In genomic region chr19:16436780-16437179, GRCh38 we compare ENCODE assay signal across 12 cellular contexts. TPM values are rescaled to one million over a fixed set of nuclear protein-coding genes. Genes with fewer than 3 reads are reported as not detected.
DNase-seq lines count a peak whose midpoint lies in the region; ATAC-seq and TF ChIP-seq lines count a peak whose summit lies in the region.
"Had no signal": no experiment of that assay in that cellular context is flagged by ENCODE, and none has a peak within 500 bp of the region (broad histone marks: within the 10 kb centered on the region; RNA-seq: fewer than 3 reads in every experiment).

No MANE protein-coding gene starts in this region.

- H3K4me2 ChIP-seq in smooth muscle cell = peak overlapping the region; percentile 57

- peaks cover 6% of the 10 kb centered on the region for H3K4me1 Mint-ChIP-seq in CD8-positive, alpha-beta T cell (ENCODE audit: low read depth)
- peaks cover 4% of the 10 kb centered on the region for H3K4me1 Mint-ChIP-seq in activated CD4-positive, alpha-beta T cell treated with anti-CD3 and anti-CD28 coated beads, Interleukin-2, amount 10 ng/mL, durations not matched to agents 24 days and 14 days

- no peaks in the 10 kb centered on the region for H3K4me1 ChIP-seq in CD8-positive, alpha-beta T cell (ENCODE audit: insufficient read depth, low read length)
- H3K4me1 ChIP-seq in SJSA1 (replicated peaks) (peaks cover 35% of the 10 kb centered on the region), left ventricle myocardium inferior (peaks cover 58% of the 10 kb centered on the region), smooth muscle cell (ENCODE audit: low read depth) (no peaks in the 10 kb centered on the region)

- H3K4me3 ChIP-seq in CD8-positive, alpha-beta T cell (ENCODE audit: low read depth, low read length) = no peak overlapping the region
- no peak overlapping the region for H3K4me3 ChIP-seq in SJSA1
- no peak overlapping the region for H3K4me3 ChIP-seq in left ventricle myocardium inferior
- H3K4me3 ChIP-seq in smooth muscle cell = no peak overlapping the region
- H3K4me3 ChIP-seq in MG63 = no peak overlapping the region
- H3K4me3 ChIP-seq: left lung had no signal

- WGBS in smooth muscle cell (ENCODE audit: low lambda C conversion rate) = 60% methylated on average over 5 of the region's 5 CpGs

- no peak for TF ChIP-seq CTCF in CD8-positive, alpha-beta T cell (IDR thresholded peaks at IDR 0.05)
- TF ChIP-seq CTCF in left ventricle myocardium inferior (IDR thresholded peaks at IDR 0.05; ENCODE audit: borderline replicate concordance) (no peak), smooth muscle cell (IDR thresholded peaks at IDR 0.05; ENCODE audit: borderline replicate concordance, insufficient read depth, poor library complexity, severe bottlenecking) (no peak)

- H3K27ac Mint-ChIP-seq in CD8-positive, alpha-beta T cell = peak overlapping the region; percentile 6
- no peak overlapping the region for H3K27ac Mint-ChIP-seq in activated CD4-positive, alpha-beta T cell treated with anti-CD3 and anti-CD28 coated beads, Interleukin-2, amount 10 ng/mL, durations not matched to agents 24 days and 14 days

- intact Hi-C loops in CD8-positive, alpha-beta T cell (cut with DNase I, micrococcal nuclease) = no loop called here
- intact Hi-C loops in left ventricle myocardium inferior (cut with micrococcal nuclease) = no loop called here
- intact Hi-C loops in activated CD4-positive, alpha-beta T cell treated with anti-CD3 and anti-CD28 coated beads, Interleukin-2, amount 10 ng/mL, durations not matched to agents 24 days and 14 days (cut with micrococcal nuclease) = no loop called here

- H4K20me1 ChIP-seq in smooth muscle cell (ENCODE audit: low read depth) = peaks cover 31% of the 10 kb centered on the region

- ATAC-seq in CD8-positive, alpha-beta T cell = no peak

- H3F3A ChIP-seq in smooth muscle cell (ENCODE audit: low read depth) = peaks cover 19% of the 10 kb centered on the region

- CTCF ChIA-PET in CD8-positive, alpha-beta T cell (lab: Charles Lee) = interaction anchor here (1.1 kb wide), 1 partner anchor 21 kb away, joined by 3 read pairs; no protein-coding TSS in a partner anchor

- H3K9ac ChIP-seq in smooth muscle cell (ENCODE audit: low read depth) = no peak overlapping the region

- H3K27ac ChIP-seq in CD8-positive, alpha-beta T cell (ENCODE audit: low read depth, low read length) = no peak overlapping the region
- H3K27ac ChIP-seq in SJSA1 (peak overlapping the region; percentile 69), left ventricle myocardium inferior (replicated peaks) (peak overlapping the region; percentile 83), smooth muscle cell (ENCODE audit: low read depth) (peak overlapping the region; percentile 83)

- H3K36me3 ChIP-seq in CD8-positive, alpha-beta T cell (ENCODE audit: insufficient read depth, low read length) = peaks cover 33% of the 10 kb centered on the region
- H3K36me3 ChIP-seq in SJSA1 = peaks cover 50% of the 10 kb centered on the region
- peaks cover 80% of the 10 kb centered on the region for H3K36me3 ChIP-seq in left ventricle myocardium inferior
- no peaks in the 10 kb centered on the region for H3K36me3 ChIP-seq in smooth muscle cell (ENCODE audit: low read depth)
- peaks cover 63% of the 10 kb centered on the region for H3K36me3 ChIP-seq in MG63

- H2AFZ ChIP-seq in smooth muscle cell (ENCODE audit: low read depth) = no peak overlapping the region

- no peaks in the 10 kb centered on the region for H3K9me3 Mint-ChIP-seq in CD8-positive, alpha-beta T cell
- H3K9me3 Mint-ChIP-seq in activated CD4-positive, alpha-beta T cell treated with anti-CD3 and anti-CD28 coated beads, Interleukin-2, amount 10 ng/mL, durations not matched to agents 24 days and 14 days = no peaks in the 10 kb centered on the region

- H3K36me3 Mint-ChIP-seq in CD8-positive, alpha-beta T cell = peaks cover 65% of the 10 kb centered on the region
- H3K36me3 Mint-ChIP-seq in activated CD4-positive, alpha-beta T cell treated with anti-CD3 and anti-CD28 coated beads, Interleukin-2, amount 10 ng/mL, durations not matched to agents 24 days and 14 days (ENCODE audit: low read depth) = peaks cover 27% of the 10 kb centered on the region

- H3K27me3 Mint-ChIP-seq in CD8-positive, alpha-beta T cell (ENCODE audit: low read depth) = no peaks in the 10 kb centered on the region
- H3K27me3 Mint-ChIP-seq in activated CD4-positive, alpha-beta T cell treated with anti-CD3 and anti-CD28 coated beads, Interleukin-2, amount 10 ng/mL, durations not matched to agents 24 days and 14 days = no peaks in the 10 kb centered on the region

- POLR2A ChIA-PET in CD8-positive, alpha-beta T cell (lab: Charles Lee) = no interaction called here

- no peaks in the 10 kb centered on the region for H3K79me2 ChIP-seq in smooth muscle cell (ENCODE audit: low read depth)

- H3K27me3 ChIP-seq in CD8-positive, alpha-beta T cell (ENCODE audit: insufficient read depth, low read length) = no peaks in the 10 kb centered on the region
- H3K27me3 ChIP-seq in SJSA1 (replicated peaks) (no peaks in the 10 kb centered on the region), left ventricle myocardium inferior (ENCODE audit: low read depth) (no peaks in the 10 kb centered on the region), smooth muscle cell (ENCODE audit: low read depth) (no peaks in the 10 kb centered on the region), MG63 (no peaks in the 10 kb centered on the region)
- H3K27me3 ChIP-seq: left lung had no signal

- no peak overlapping the region for H3K4me3 Mint-ChIP-seq in CD8-positive, alpha-beta T cell
- H3K4me3 Mint-ChIP-seq in activated CD4-positive, alpha-beta T cell treated with anti-CD3 and anti-CD28 coated beads, Interleukin-2, amount 10 ng/mL, durations not matched to agents 24 days and 14 days = no peak overlapping the region

- no peaks in the 10 kb centered on the region for H3K9me3 ChIP-seq in CD8-positive, alpha-beta T cell (ENCODE audit: low read length)
- H3K9me3 ChIP-seq in SJSA1 (replicated peaks) (no peaks in the 10 kb centered on the region), left ventricle myocardium inferior (replicated peaks) (no peaks in the 10 kb centered on the region), smooth muscle cell (replicated peaks; ENCODE audit: low read depth) (no peaks in the 10 kb centered on the region), MG63 (no peaks in the 10 kb centered on the region)
- H3K9me3 ChIP-seq: left lung had no signal

- in situ Hi-C loops in G401 (cut with HindIII; ENCODE audit: low sequenced_read_pairs) = no loop called here

- DNase-seq in CD8-positive, alpha-beta T cell = no peak
- DNase-seq in SJSA1 (ENCODE audit: low read depth in 1 of 2, low spot score in 2 of 2) = peak in 1 of 2 experiments; percentile 68
- DNase-seq in left ventricle myocardium inferior = no peak
- DNase-seq in smooth muscle cell (lab: John Stamatoyannopoulos, UW; ENCODE audit: unreplicated experiment) = no peak
- no peak for DNase-seq in G401 (ENCODE audit: low spot score)
- DNase-seq in activated CD4-positive, alpha-beta T cell treated with anti-CD3 and anti-CD28 coated beads, Interleukin-2, amount 10 ng/mL, durations not matched to agents 24 days and 14 days = no peak
- DNase-seq in activated effector memory CD4-positive, alpha-beta T cell treated with anti-CD3 and anti-CD28 coated beads, Interleukin-2, amount 50 U/mL, for 16 hours = no peak
- DNase-seq in MG63 = no peak
- DNase-seq: NCI-H2081 treated with DMSO at 0.1 percent for 48 hours; stimulated activated CD4-positive, alpha-beta T cell treated with anti-CD3 and anti-CD28 coated beads, Interleukin-15, amount 100 ng/mL, for 24 hours had no signal

RNA-seq across cellular contexts. Expression of gene EPS15L1, which starts 35.0 kb away (rescaled TPM):
- total RNA-seq in CD8-positive, alpha-beta T cell = 10 to 100 TPM; 23.4 to 25.3 TPM
- total RNA-seq in SJSA1 (2014; rRNA removed; shearing (Covaris generic)) = 6.8 and 8.2 TPM in 2 replicates
- 68.1 TPM for total RNA-seq in left ventricle myocardium inferior
- total RNA-seq in smooth muscle cell = 12.8 and 16.0 TPM in 2 replicates
- 15.6 and 18.8 TPM in 2 replicates for polyA plus RNA-seq in smooth muscle cell
- 14.9 and 20.7 TPM in 2 replicates for total RNA-seq in G401 (2014; rRNA removed; shearing (Covaris generic))
- 36.5 and 36.6 TPM in 2 replicates for total RNA-seq in activated CD4-positive, alpha-beta T cell treated with anti-CD3 and anti-CD28 coated beads, Interleukin-2, amount 10 ng/mL, durations not matched to agents 24 days and 14 days
- 14.7 and 23.1 TPM in 2 replicates for total RNA-seq in MG63 (2014; rRNA removed; shearing (Covaris generic); ENCODE audit: low replicate concordance)

RNA-seq across cellular contexts. Expression of gene CALR3, which starts 59.2 kb away (rescaled TPM):
- not detected for total RNA-seq in CD8-positive, alpha-beta T cell
- total RNA-seq in SJSA1 (2014; rRNA removed; shearing (Covaris generic)) = not detected in 2 replicates
- total RNA-seq in left ventricle myocardium inferior (not detected), smooth muscle cell (not detected in 2 replicates)
- not detected in 2 replicates for polyA plus RNA-seq in smooth muscle cell
- total RNA-seq in G401 (2014; rRNA removed; shearing (Covaris generic)) = not detected in 2 replicates
- total RNA-seq in activated CD4-positive, alpha-beta T cell treated with anti-CD3 and anti-CD28 coated beads, Interleukin-2, amount 10 ng/mL, durations not matched to agents 24 days and 14 days = not detected in 2 replicates
- total RNA-seq in MG63 (2014; rRNA removed; shearing (Covaris generic); ENCODE audit: low replicate concordance) = not detected in 2 replicates
- total RNA-seq: left lung had no signal
- polyA plus RNA-seq: BJ had no signal

RNA-seq across cellular contexts. Expression of gene C19orf44, which starts 59.4 kb away (rescaled TPM):
- total RNA-seq in CD8-positive, alpha-beta T cell = under 1 TPM; 0.52 to 0.61 TPM
- total RNA-seq in SJSA1 (2014; rRNA removed; shearing (Covaris generic)) = 1.2 and 3.0 TPM in 2 replicates
- 2.9 TPM for total RNA-seq in left ventricle myocardium inferior
- 3.3 and 3.9 TPM in 2 replicates for total RNA-seq in smooth muscle cell
- polyA plus RNA-seq in smooth muscle cell = 2.5 and 3.4 TPM in 2 replicates
- total RNA-seq in G401 (2014; rRNA removed; shearing (Covaris generic)) = 7.3 and 8.9 TPM in 2 replicates
- total RNA-seq in activated CD4-positive, alpha-beta T cell treated with anti-CD3 and anti-CD28 coated beads, Interleukin-2, amount 10 ng/mL, durations not matched to agents 24 days and 14 days = 4.9 and 5.4 TPM in 2 replicates
- total RNA-seq in MG63 (2014; rRNA removed; shearing (Covaris generic); ENCODE audit: low replicate concordance) = 9.8 and 21.4 TPM in 2 replicates
